8 cellular contexts compared by ENCODE assay signal in genomic region chr1:201530741-201531521, GRCh38. TPM values are rescaled to one million over a fixed set of nuclear protein-coding genes. Genes with fewer than 3 reads are reported as not detected.
A peak's percentile ranks its signal among the peaks of the same experiment; 100 is the strongest.
DNase-seq lines count a peak whose midpoint lies in the region; ATAC-seq, FAIRE-seq and TF ChIP-seq lines count a peak whose summit lies in the region.

No MANE protein-coding gene starts in this region.

- no peak overlapping the region for H3K4me3 ChIP-seq in osteoblast (ENCODE audit: insufficient read depth, low read length)

- no peaks in the 10 kb centered on the region for H4K20me1 ChIP-seq in osteoblast (ENCODE audit: insufficient read depth, low read length)

- H3K4me2 ChIP-seq in osteoblast (ENCODE audit: insufficient read depth, low read length) = peak overlapping the region; percentile 54

- no peak overlapping the region for H3K4me3 Mint-ChIP-seq in activated CD8-positive, alpha-beta T cell treated with anti-CD3 and anti-CD28 coated beads for 36 hours

- H3K4me1 ChIP-seq in foreskin keratinocyte (peaks cover 7% of the 10 kb centered on the region), osteoblast (ENCODE audit: insufficient read depth, low read length) (peaks cover 34% of the 10 kb centered on the region)

- H2AFZ ChIP-seq in osteoblast (ENCODE audit: low read length) = peak overlapping the region; percentile 31

- intact Hi-C loops in activated CD8-positive, alpha-beta T cell treated with anti-CD3 and anti-CD28 coated beads for 36 hours (cut with micrococcal nuclease) = no loop called here

- peaks cover 6% of the 10 kb centered on the region for H3K79me2 ChIP-seq in osteoblast (ENCODE audit: insufficient read depth, low read length)

- H3K27me3 Mint-ChIP-seq in activated CD8-positive, alpha-beta T cell treated with anti-CD3 and anti-CD28 coated beads for 36 hours = peaks cover 6% of the 10 kb centered on the region

- CTCF ChIA-PET in activated CD8-positive, alpha-beta T cell treated with anti-CD3 and anti-CD28 coated beads for 36 hours (lab: Charles Lee) = interaction anchor here (1.1 to 4.0 kb wide), 8 partner anchors 9 to 178 kb away, joined by 3 to 25 read pairs (median 6); no protein-coding TSS in a partner anchor

- FAIRE-seq in GM19239 (lab: Jason Lieb, UNC) = peak; percentile 21

- no peaks in the 10 kb centered on the region for H3K36me3 ChIP-seq in osteoblast (ENCODE audit: insufficient read depth, low read length)

- ATAC-seq in activated CD8-positive, alpha-beta T cell treated with anti-CD3 and anti-CD28 coated beads for 36 hours = peak; percentile 72
- ATAC-seq in foreskin keratinocyte = peak; percentile 83
- no peak for ATAC-seq in GM18867 (IDR thresholded peaks at IDR 0.05; ENCODE audit: unreplicated experiment)
- ATAC-seq in GM18519 (IDR thresholded peaks at IDR 0.05; ENCODE audit: low FRiP score, unreplicated experiment) = no peak

- no peaks in the 10 kb centered on the region for H3K27me3 ChIP-seq in foreskin keratinocyte
- H3K27me3 ChIP-seq in osteoblast (ENCODE audit: insufficient read depth, low read length) = no peaks in the 10 kb centered on the region

- no peak overlapping the region for H3K27ac Mint-ChIP-seq in activated CD8-positive, alpha-beta T cell treated with anti-CD3 and anti-CD28 coated beads for 36 hours

- H3K9me3 Mint-ChIP-seq in activated CD8-positive, alpha-beta T cell treated with anti-CD3 and anti-CD28 coated beads for 36 hours = no peaks in the 10 kb centered on the region

- DNase-seq in AG08395 (ENCODE audit: low spot score) (peak; percentile 94), GM19239 (ENCODE audit: insufficient read length, low spot score) (no peak), NCI-H446 (lab: John Stamatoyannopoulos, UW) (peak; percentile 59 to 85), foreskin keratinocyte (peak in 1 of 2 donors; percentile 64), osteoblast (ENCODE audit: insufficient read length, low spot score, missing footprints) (peak; percentile 92)
- peak; percentile 66 for DNase-seq in activated CD8-positive, alpha-beta T cell treated with anti-CD3 and anti-CD28 coated beads for 36 hours

- H3K4me1 Mint-ChIP-seq in activated CD8-positive, alpha-beta T cell treated with anti-CD3 and anti-CD28 coated beads for 36 hours (ENCODE audit: low read depth) = peaks cover 3% of the 10 kb centered on the region

- POLR2A ChIA-PET in activated CD8-positive, alpha-beta T cell treated with anti-CD3 and anti-CD28 coated beads for 36 hours (lab: Charles Lee) = interaction anchor here (0.7 kb wide), 1 partner anchor 9 kb away, joined by 3 read pairs; no protein-coding TSS in a partner anchor

- H3K9me3 ChIP-seq in osteoblast (ENCODE audit: low read depth, low read length) = no peaks in the 10 kb centered on the region

- H3K27ac ChIP-seq in foreskin keratinocyte (no peak overlapping the region), osteoblast (ENCODE audit: low read depth, low read length) (peak overlapping the region; percentile 88)

- TF ChIP-seq CTCF in activated CD8-positive, alpha-beta T cell treated with anti-CD3 and anti-CD28 coated beads for 36 hours (IDR thresholded peaks at IDR 0.05) = peak; percentile 43
- TF ChIP-seq CTCF in foreskin keratinocyte (conservative IDR thresholded peaks at IDR 0.05) (peak; percentile 95), osteoblast (IDR thresholded peaks at IDR 0.05; ENCODE audit: extremely low read depth, low read depth, low read length) (peak; percentile 90)

- H3K36me3 Mint-ChIP-seq in activated CD8-positive, alpha-beta T cell treated with anti-CD3 and anti-CD28 coated beads for 36 hours (ENCODE audit: low read depth) = peaks cover 18% of the 10 kb centered on the region

RNA-seq across cellular contexts. Expression of gene NAV1, which starts 8.0 kb away (rescaled TPM):
- 1 to 10 TPM; 1.6 to 2.1 TPM for total RNA-seq in activated CD8-positive, alpha-beta T cell treated with anti-CD3 and anti-CD28 coated beads for 36 hours
- 46.1 and 50.4 TPM in 2 replicates for total RNA-seq in foreskin keratinocyte
- polyA plus RNA-seq in foreskin keratinocyte = 8.8 and 12.3 TPM in 2 replicates
- total RNA-seq in osteoblast = 47.0 and 47.1 TPM in 2 replicates

RNA-seq across cellular contexts. Expression of gene CSRP1, which starts 24.0 kb away (rescaled TPM):
- 10 to 100 TPM; 55.3 to 56.2 TPM for total RNA-seq in activated CD8-positive, alpha-beta T cell treated with anti-CD3 and anti-CD28 coated beads for 36 hours
- total RNA-seq in foreskin keratinocyte (176 and 188 TPM in 2 replicates), osteoblast (389 and 480 TPM in 2 replicates)
- polyA plus RNA-seq in foreskin keratinocyte = 193 and 199 TPM in 2 replicates

Comparison
In these comparisons a context has a peak if more than half of its experiments do, and no peak if none do; other contexts are left out.
1. ATAC-seq: peak in activated CD8-positive, alpha-beta T cell treated with anti-CD3 and anti-CD28 coated beads for 36 hours (single experiment) and foreskin keratinocyte (single experiment); none in GM18867 (single experiment) and GM18519 (single experiment).
2. CTCF ChIP-seq: peak in every context shown above with its lines; median percentile 95 in foreskin keratinocyte; 90 in osteoblast; 43 in activated CD8-positive, alpha-beta T cell treated with anti-CD3 and anti-CD28 coated beads for 36 hours.
3. RNA of gene NAV1, which starts 8.0 kb away (total RNA-seq): 46.1 to 50.4 TPM in foreskin keratinocyte and 47.0 to 47.1 TPM in osteoblast; 1.6 to 2.1 TPM in activated CD8-positive, alpha-beta T cell treated with anti-CD3 and anti-CD28 coated beads for 36 hours; every median in the first group is over 10 times any median in the second.